ENCODE assay signal across 38 cellular contexts in the genomic region with DNA sequence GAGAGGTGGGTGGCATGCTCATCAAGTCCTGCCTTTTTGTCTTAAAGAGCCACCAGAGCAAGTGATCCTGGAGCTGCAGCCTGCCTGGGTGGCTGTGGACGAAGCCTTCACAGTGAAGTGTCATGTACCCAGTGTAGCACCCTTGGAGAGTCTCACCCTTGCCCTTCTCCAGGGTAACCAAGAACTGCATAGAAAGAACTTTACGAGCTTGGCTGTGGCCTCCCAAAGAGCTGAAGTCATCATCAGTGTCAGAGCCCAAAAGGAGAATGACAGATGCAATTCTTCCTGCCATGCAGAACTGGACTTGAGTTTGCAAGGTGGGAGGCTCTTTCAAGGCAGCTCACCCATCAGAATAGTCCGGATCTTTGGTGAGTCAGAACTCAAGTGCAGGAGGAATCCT. TPM values are rescaled to one million over a fixed set of nuclear protein-coding genes. Genes with fewer than 3 reads are reported as not detected.
"Had no signal": no experiment of that assay in that cellular context is flagged by ENCODE, and none has a peak within 500 bp of the region (broad histone marks: within the 10 kb centered on the region; RNA-seq: fewer than 3 reads in every experiment).

No MANE protein-coding gene starts in this region.

- H3K27ac ChIP-seq: adrenal gland, body of pancreas, brain microvascular endothelial cell, breast epithelium, VCaP had no signal

- H3K36me3 Mint-ChIP-seq: activated naive CD4-positive, alpha-beta T cell treated with anti-CD3 and anti-CD28 coated beads, Interleukin-2, amount 50 U/mL, for 72 hours; activated naive CD8-positive, alpha-beta T cell treated with anti-CD3 and anti-CD28 coated beads for 36 hours had no signal

- H3K4me1 ChIP-seq: adrenal gland, body of pancreas, breast epithelium had no signal

- FAIRE-seq: astrocyte, TTC549 had no signal

- H3K27me3 Mint-ChIP-seq: activated naive CD8-positive, alpha-beta T cell treated with anti-CD3 and anti-CD28 coated beads for 36 hours; activated T-helper 17 cell treated with anti-CD3 and anti-CD28 coated beads, Interleukin-2, amount 50 U/mL, for 72 hours had no signal

- H3K27ac Mint-ChIP-seq: activated B cell treated with CpG ODN at 0.5 μM for 24 hours; activated CD4-positive, alpha-beta memory T cell treated with anti-CD3 and anti-CD28 coated beads, Interleukin-2, amount 10 ng/mL, durations not matched to agents 7 days and 5 days; activated CD4-positive, alpha-beta T cell treated with anti-CD3 and anti-CD28 coated beads, Interleukin-2, amount 10 ng/mL, durations not matched to agents 24 days and 14 days; activated naive CD4-positive, alpha-beta T cell treated with anti-CD3 and anti-CD28 coated beads for 36 hours; activated naive CD4-positive, alpha-beta T cell treated with anti-CD3 and anti-CD28 coated beads, Interleukin-2, amount 50 U/mL, for 72 hours; activated naive CD8-positive, alpha-beta T cell treated with anti-CD3 and anti-CD28 coated beads for 36 hours; activated T-cell treated with anti-CD3 and anti-CD28 coated beads, Interleukin-2, amount 50 U/mL, for 72 hours; activated T-helper 1 cell treated with anti-CD3 and anti-CD28 coated beads, Interleukin-12 subunit alpha, Interleukin-12 subunit beta, Interleukin-2, Interleukin-4 antibody, amounts not matched to agents 30 ng/mL and 10 ng/mL and 1 ng/mL, durations not matched to agents 14 hours and 24 hours and 36 hours; activated T-helper 17 cell treated with anti-CD3 and anti-CD28 coated beads, Interleukin-2, amount 50 U/mL, for 72 hours; T-helper 1 cell treated with Interleukin-12 subunit alpha and Interleukin-12 subunit beta and Interleukin-4 antibody, amounts not matched to agents 30 μg/mL and 1 μg/mL, for 36 hours; T-helper 2 cell treated with Interferon-gamma antibody and Interleukin-4, amounts not matched to agents 5 μg/mL and 100 μg/mL, for 36 hours had no signal

- H3K4me1 Mint-ChIP-seq: activated B cell treated with CpG ODN at 0.5 μM for 24 hours; activated CD4-positive, alpha-beta memory T cell treated with anti-CD3 and anti-CD28 coated beads, Interleukin-2, amount 10 ng/mL, durations not matched to agents 7 days and 5 days; activated CD4-positive, alpha-beta T cell treated with anti-CD3 and anti-CD28 coated beads, Interleukin-2, amount 10 ng/mL, durations not matched to agents 24 days and 14 days; activated naive CD8-positive, alpha-beta T cell treated with anti-CD3 and anti-CD28 coated beads for 36 hours; activated T-helper 17 cell treated with anti-CD3 and anti-CD28 coated beads, Interleukin-2, amount 50 U/mL, for 72 hours had no signal

- H3K27me3 ChIP-seq: adrenal gland, body of pancreas, brain microvascular endothelial cell, breast epithelium had no signal

- H3K4me3 ChIP-seq: adrenal gland, body of pancreas, breast epithelium had no signal

- DNase-seq: activated B cell treated with CpG ODN at 0.5 μM for 24 hours; activated CD4-positive, alpha-beta memory T cell treated with anti-CD3 and anti-CD28 coated beads, Interleukin-2, amount 10 ng/mL, durations not matched to agents 7 days and 5 days; activated CD4-positive, alpha-beta T cell treated with anti-CD3 and anti-CD28 coated beads for 4 hours; activated CD4-positive, alpha-beta T cell treated with anti-CD3 and anti-CD28 coated beads, Interleukin-2, amount 10 ng/mL, durations not matched to agents 24 days and 14 days; activated CD4-positive, alpha-beta T cell treated with anti-CD3 and anti-CD28 coated beads, Interleukin-2, amount 50 U/mL, for 1 hour; activated CD4-positive, alpha-beta T cell treated with anti-CD3 and anti-CD28 coated beads, Interleukin-2, amount 50 U/mL, for 48 hours; activated CD4-positive, CD25-positive, alpha-beta regulatory T cell treated with anti-CD3 and anti-CD28 coated beads, Interleukin-2, amount 50 U/mL, for 72 hours; activated CD8-positive, alpha-beta memory T cell treated with anti-CD3 and anti-CD28 coated beads, Interleukin-2, amount 50 U/mL, for 4 hours; activated gamma-delta T cell treated with Interleukin-2 at 50 U/mL for 16 hours; activated naive CD4-positive, alpha-beta T cell; activated naive CD4-positive, alpha-beta T cell treated with anti-CD3 and anti-CD28 coated beads for 36 hours; activated naive CD4-positive, alpha-beta T cell treated with anti-CD3 and anti-CD28 coated beads, Interleukin-2, amount 50 U/mL, for 16 hours; activated naive CD8-positive, alpha-beta T cell treated with anti-CD3 and anti-CD28 coated beads for 36 hours; activated T-cell treated with anti-CD3 and anti-CD28 coated beads for 4 hours; activated T-cell treated with anti-CD3 and anti-CD28 coated beads, Interleukin-2, amount 50 U/mL, for 1 hour; activated T-cell treated with anti-CD3 and anti-CD28 coated beads, Interleukin-2, amount 50 U/mL, for 4 hours; activated T-cell treated with anti-CD3 and anti-CD28 coated beads, Interleukin-2, amount 50 U/mL, for 72 hours; adrenal gland; amniotic stem cell; aorta; body of pancreas; brain microvascular endothelial cell; central memory CD4-positive, alpha-beta T cell; T-helper 1 cell; T-helper 2 cell; T-helper 9 cell had no signal

- H3K36me3 ChIP-seq: adrenal gland, brain microvascular endothelial cell, breast epithelium had no signal

- H3K9me3 ChIP-seq: adrenal gland, body of pancreas, breast epithelium had no signal

- H3K9me3 Mint-ChIP-seq: activated B cell treated with CpG ODN at 0.5 μM for 24 hours; activated CD4-positive, alpha-beta memory T cell treated with anti-CD3 and anti-CD28 coated beads, Interleukin-2, amount 10 ng/mL, durations not matched to agents 7 days and 5 days; activated CD4-positive, alpha-beta T cell treated with anti-CD3 and anti-CD28 coated beads, Interleukin-2, amount 10 ng/mL, durations not matched to agents 24 days and 14 days; activated naive CD4-positive, alpha-beta T cell treated with anti-CD3 and anti-CD28 coated beads for 36 hours; activated naive CD4-positive, alpha-beta T cell treated with anti-CD3 and anti-CD28 coated beads, Interleukin-2, amount 50 U/mL, for 72 hours; activated naive CD8-positive, alpha-beta T cell treated with anti-CD3 and anti-CD28 coated beads for 36 hours; activated T-cell treated with anti-CD3 and anti-CD28 coated beads, Interleukin-2, amount 50 U/mL, for 4 hours; activated T-cell treated with anti-CD3 and anti-CD28 coated beads, Interleukin-2, amount 50 U/mL, for 72 hours; activated T-helper 1 cell treated with anti-CD3 and anti-CD28 coated beads, Interleukin-12 subunit alpha, Interleukin-12 subunit beta, Interleukin-2, Interleukin-4 antibody, amounts not matched to agents 30 ng/mL and 10 ng/mL and 1 ng/mL, durations not matched to agents 14 hours and 24 hours and 36 hours; activated T-helper 17 cell treated with anti-CD3 and anti-CD28 coated beads, Interleukin-2, amount 50 U/mL, for 72 hours; T-helper 1 cell treated with Interleukin-12 subunit alpha and Interleukin-12 subunit beta and Interleukin-4 antibody, amounts not matched to agents 30 μg/mL and 1 μg/mL, for 36 hours; T-helper 2 cell treated with Interferon-gamma antibody and Interleukin-4, amounts not matched to agents 5 μg/mL and 100 μg/mL, for 36 hours had no signal

- ATAC-seq: activated naive CD4-positive, alpha-beta T cell treated with anti-CD3 and anti-CD28 coated beads, Interleukin-2, amount 50 U/mL, for 72 hours; activated T-cell treated with anti-CD3 and anti-CD28 coated beads, Interleukin-2, amount 50 U/mL, for 4 hours; activated T-cell treated with anti-CD3 and anti-CD28 coated beads, Interleukin-2, amount 50 U/mL, for 72 hours; activated T-helper 17 cell treated with anti-CD3 and anti-CD28 coated beads, Interleukin-2, amount 50 U/mL, for 72 hours; body of pancreas had no signal

- H3K4me3 Mint-ChIP-seq: activated B cell treated with CpG ODN at 0.5 μM for 24 hours; activated CD4-positive, alpha-beta memory T cell treated with anti-CD3 and anti-CD28 coated beads, Interleukin-2, amount 10 ng/mL, durations not matched to agents 7 days and 5 days; activated CD4-positive, alpha-beta T cell treated with anti-CD3 and anti-CD28 coated beads, Interleukin-2, amount 10 ng/mL, durations not matched to agents 24 days and 14 days; activated naive CD4-positive, alpha-beta T cell treated with anti-CD3 and anti-CD28 coated beads for 36 hours; activated naive CD8-positive, alpha-beta T cell treated with anti-CD3 and anti-CD28 coated beads for 36 hours; activated T-cell treated with anti-CD3 and anti-CD28 coated beads, Interleukin-2, amount 50 U/mL, for 4 hours; activated T-cell treated with anti-CD3 and anti-CD28 coated beads, Interleukin-2, amount 50 U/mL, for 72 hours; activated T-helper 1 cell treated with anti-CD3 and anti-CD28 coated beads, Interleukin-12 subunit alpha, Interleukin-12 subunit beta, Interleukin-2, Interleukin-4 antibody, amounts not matched to agents 30 ng/mL and 10 ng/mL and 1 ng/mL, durations not matched to agents 14 hours and 24 hours and 36 hours; activated T-helper 17 cell treated with anti-CD3 and anti-CD28 coated beads, Interleukin-2, amount 50 U/mL, for 72 hours; T-helper 1 cell treated with Interleukin-12 subunit alpha and Interleukin-12 subunit beta and Interleukin-4 antibody, amounts not matched to agents 30 μg/mL and 1 μg/mL, for 36 hours; T-helper 2 cell treated with Interferon-gamma antibody and Interleukin-4, amounts not matched to agents 5 μg/mL and 100 μg/mL, for 36 hours had no signal

RNA-seq across cellular contexts. Expression of a gene that starts 14.2 kb away (rescaled TPM):
- total RNA-seq: activated B cell treated with CpG ODN at 0.5 μM for 24 hours; activated CD4-positive, alpha-beta memory T cell treated with anti-CD3 and anti-CD28 coated beads, Interleukin-2, amount 10 ng/mL, durations not matched to agents 7 days and 5 days; activated CD4-positive, alpha-beta T cell treated with anti-CD3 and anti-CD28 coated beads, Interleukin-2, amount 10 ng/mL, durations not matched to agents 24 days and 14 days; activated CD8-positive, alpha-beta memory T cell treated with anti-CD3 and anti-CD28 coated beads for 36 hours; activated naive CD4-positive, alpha-beta T cell treated with anti-CD3 and anti-CD28 coated beads for 36 hours; activated naive CD8-positive, alpha-beta T cell treated with anti-CD3 and anti-CD28 coated beads for 36 hours; activated T-cell treated with anti-CD3 and anti-CD28 coated beads, Interleukin-2, amount 50 U/mL, for 4 hours; activated T-cell treated with anti-CD3 and anti-CD28 coated beads, Interleukin-2, amount 50 U/mL, for 72 hours; activated T-helper 1 cell treated with anti-CD3 and anti-CD28 coated beads, Interleukin-12 subunit alpha, Interleukin-12 subunit beta, Interleukin-2, Interleukin-4 antibody, amounts not matched to agents 30 ng/mL and 10 ng/mL and 1 ng/mL, durations not matched to agents 14 hours and 24 hours and 36 hours; adrenal gland; aorta; body of pancreas; breast epithelium; cardiac septum had no signal
- polyA plus RNA-seq: adrenal gland, aorta had no signal

RNA-seq across cellular contexts. Expression of a gene that starts 22.5 kb away (rescaled TPM):
- total RNA-seq: activated B cell treated with CpG ODN at 0.5 μM for 24 hours; activated CD4-positive, alpha-beta memory T cell treated with anti-CD3 and anti-CD28 coated beads, Interleukin-2, amount 10 ng/mL, durations not matched to agents 7 days and 5 days; activated CD4-positive, alpha-beta T cell treated with anti-CD3 and anti-CD28 coated beads, Interleukin-2, amount 10 ng/mL, durations not matched to agents 24 days and 14 days; activated CD8-positive, alpha-beta memory T cell treated with anti-CD3 and anti-CD28 coated beads for 36 hours; activated naive CD4-positive, alpha-beta T cell treated with anti-CD3 and anti-CD28 coated beads for 36 hours; activated naive CD4-positive, alpha-beta T cell treated with anti-CD3 and anti-CD28 coated beads, Interleukin-2, amount 50 U/mL, for 72 hours; activated naive CD8-positive, alpha-beta T cell treated with anti-CD3 and anti-CD28 coated beads for 36 hours; activated T-cell treated with anti-CD3 and anti-CD28 coated beads, Interleukin-2, amount 50 U/mL, for 4 hours; activated T-cell treated with anti-CD3 and anti-CD28 coated beads, Interleukin-2, amount 50 U/mL, for 72 hours; activated T-helper 1 cell treated with anti-CD3 and anti-CD28 coated beads, Interleukin-12 subunit alpha, Interleukin-12 subunit beta, Interleukin-2, Interleukin-4 antibody, amounts not matched to agents 30 ng/mL and 10 ng/mL and 1 ng/mL, durations not matched to agents 14 hours and 24 hours and 36 hours; activated T-helper 17 cell treated with anti-CD3 and anti-CD28 coated beads, Interleukin-2, amount 50 U/mL, for 72 hours; adrenal gland; aorta; astrocyte; body of pancreas; breast epithelium; cardiac septum; cerebellum had no signal
- polyA plus RNA-seq: adrenal gland, aorta had no signal
